Comparison of ENCODE assay signal across 8 cellular contexts in genomic region chr3:52983336-52983807, GRCh38.
DNase-seq lines count a peak whose midpoint lies in the region; ATAC-seq and TF ChIP-seq lines count a peak whose summit lies in the region.

No MANE protein-coding gene starts in this region.

- DNase-seq in OCI-M1 (lab: John Stamatoyannopoulos, UW) (peak; percentile 83), iPS-NIHi11 (ENCODE audit: low spot score) (no peak), NCI-H526 treated with DMSO at 0.1 percent for 48 hours (lab: John Stamatoyannopoulos, UW) (no peak), omental fat pad (ENCODE audit: low spot score) (no peak)
- peak; percentile 20 for DNase-seq in activated gamma-delta T cell treated with anti-CD3 and anti-CD28 coated beads, Interleukin-2, amount 50 U/mL, for 16 hours (ENCODE audit: low read depth)
- peak; percentile 40 to 53 for DNase-seq in stimulated activated CD4-positive, alpha-beta T cell treated with anti-CD3 and anti-CD28 coated beads, Interleukin-4, amount 100 ng/mL, for 48 hours (ENCODE audit: low read depth in 2 of 2)

- ATAC-seq in GM18499 (IDR thresholded peaks at IDR 0.05; ENCODE audit: insufficient read depth, unreplicated experiment) (peak; percentile 47), HG02763 (IDR thresholded peaks at IDR 0.05; ENCODE audit: unreplicated experiment) (peak; percentile 72), omental fat pad (ENCODE audit: low FRiP score) (no peak)

- TF ChIP-seq CTCF in omental fat pad (IDR thresholded peaks at IDR 0.05): no peak

Comparison
In these comparisons a context has a peak if more than half of its experiments do, and no peak if none do; other contexts are left out.
1. DNase-seq: peak in OCI-M1 (single experiment), activated gamma-delta T cell treated with anti-CD3 and anti-CD28 coated beads, Interleukin-2, amount 50 U/mL, for 16 hours (single experiment) and stimulated activated CD4-positive, alpha-beta T cell treated with anti-CD3 and anti-CD28 coated beads, Interleukin-4, amount 100 ng/mL, for 48 hours (2 of 2); none in iPS-NIHi11 (single experiment), NCI-H526 treated with DMSO at 0.1 percent for 48 hours (single experiment) and omental fat pad (single experiment).